In genomic region chr2:32118055-32118454, GRCh38 we compare ENCODE assay signal across 14 cellular contexts. TPM values are rescaled to one million over a fixed set of nuclear protein-coding genes. Genes with fewer than 3 reads are reported as not detected.
DNase-seq lines count a peak whose midpoint lies in the region; ATAC-seq, FAIRE-seq and TF ChIP-seq lines count a peak whose summit lies in the region.
"Had no signal": no experiment of that assay in that cellular context is flagged by ENCODE, and none has a peak within 500 bp of the region (broad histone marks: within the 10 kb centered on the region; RNA-seq: fewer than 3 reads in every experiment).

No MANE protein-coding gene starts in this region.

- intact Hi-C loops in activated CD8-positive, alpha-beta T cell treated with anti-CD3 and anti-CD28 coated beads for 36 hours (cut with micrococcal nuclease): no loop called here

- H3K36me3 Mint-ChIP-seq in activated CD8-positive, alpha-beta T cell treated with anti-CD3 and anti-CD28 coated beads for 36 hours (ENCODE audit: low read depth): peaks cover 9% of the 10 kb centered on the region
- H3K36me3 Mint-ChIP-seq in activated CD8-positive, alpha-beta T cell treated with anti-CD3 and anti-CD28 coated beads, Interleukin-2, amount 10 ng/mL, durations not matched to agents 7 days and 5 days (ENCODE audit: low read depth): peaks cover 19% of the 10 kb centered on the region
- H3K36me3 Mint-ChIP-seq in activated naive CD8-positive, alpha-beta T cell: peaks cover 10% of the 10 kb centered on the region
- H3K36me3 Mint-ChIP-seq in stimulated activated naive B cell treated with anti-CD40 and anti-IgM and Interleukin-4, amounts not matched to agents 10 μg/mL and 1 μg/mL and 100 μg/mL, for 72 hours: peaks cover 9 to 30% of the 10 kb centered on the region in 2 donors

- H3K27me3 Mint-ChIP-seq in activated CD8-positive, alpha-beta T cell treated with anti-CD3 and anti-CD28 coated beads for 36 hours: no peaks in the 10 kb centered on the region
- H3K27me3 Mint-ChIP-seq in activated CD8-positive, alpha-beta T cell treated with anti-CD3 and anti-CD28 coated beads, Interleukin-2, amount 10 ng/mL, durations not matched to agents 7 days and 5 days (ENCODE audit: low read depth): no peaks in the 10 kb centered on the region
- no peaks in the 10 kb centered on the region for H3K27me3 Mint-ChIP-seq in activated naive CD8-positive, alpha-beta T cell
- H3K27me3 Mint-ChIP-seq in stimulated activated naive B cell treated with anti-CD40 and anti-IgM and Interleukin-4, amounts not matched to agents 10 μg/mL and 1 μg/mL and 100 μg/mL, for 72 hours: no peaks in the 10 kb centered on the region
- H3K27me3 Mint-ChIP-seq: CD4-positive, alpha-beta memory T cell had no signal

- H3K27ac Mint-ChIP-seq in activated CD8-positive, alpha-beta T cell treated with anti-CD3 and anti-CD28 coated beads for 36 hours: no peak overlapping the region
- H3K27ac Mint-ChIP-seq in activated CD8-positive, alpha-beta T cell treated with anti-CD3 and anti-CD28 coated beads, Interleukin-2, amount 10 ng/mL, durations not matched to agents 7 days and 5 days: no peak overlapping the region
- H3K27ac Mint-ChIP-seq in activated naive CD8-positive, alpha-beta T cell: peak overlapping the region; percentile 22
- H3K27ac Mint-ChIP-seq in stimulated activated naive B cell treated with anti-CD40 and anti-IgM and Interleukin-4, amounts not matched to agents 10 μg/mL and 1 μg/mL and 100 μg/mL, for 72 hours: peak overlapping the region; percentile 14
- H3K27ac Mint-ChIP-seq: H9 had no signal

- ATAC-seq in activated CD8-positive, alpha-beta T cell treated with anti-CD3 and anti-CD28 coated beads for 36 hours: peak; percentile 30
- ATAC-seq in activated CD8-positive, alpha-beta T cell treated with anti-CD3 and anti-CD28 coated beads, Interleukin-2, amount 10 ng/mL, durations not matched to agents 7 days and 5 days: no peak
- ATAC-seq in stimulated activated naive B cell treated with anti-CD40 and anti-IgM and Interleukin-4, amounts not matched to agents 10 μg/mL and 1 μg/mL and 100 μg/mL, for 72 hours (replicated peaks): no peak

- H3K9me3 Mint-ChIP-seq in activated CD8-positive, alpha-beta T cell treated with anti-CD3 and anti-CD28 coated beads for 36 hours: no peaks in the 10 kb centered on the region
- H3K9me3 Mint-ChIP-seq in activated CD8-positive, alpha-beta T cell treated with anti-CD3 and anti-CD28 coated beads, Interleukin-2, amount 10 ng/mL, durations not matched to agents 7 days and 5 days (ENCODE audit: insufficient read depth): no peaks in the 10 kb centered on the region
- no peaks in the 10 kb centered on the region for H3K9me3 Mint-ChIP-seq in activated naive CD8-positive, alpha-beta T cell (ENCODE audit: low read depth)
- no peaks in the 10 kb centered on the region for H3K9me3 Mint-ChIP-seq in stimulated activated naive B cell treated with anti-CD40 and anti-IgM and Interleukin-4, amounts not matched to agents 10 μg/mL and 1 μg/mL and 100 μg/mL, for 72 hours
- H3K9me3 Mint-ChIP-seq: CD4-positive, alpha-beta memory T cell; H9 had no signal

- H3K4me1 Mint-ChIP-seq in activated CD8-positive, alpha-beta T cell treated with anti-CD3 and anti-CD28 coated beads for 36 hours (ENCODE audit: low read depth): peaks cover 17% of the 10 kb centered on the region
- peaks cover 7% of the 10 kb centered on the region for H3K4me1 Mint-ChIP-seq in activated CD8-positive, alpha-beta T cell treated with anti-CD3 and anti-CD28 coated beads, Interleukin-2, amount 10 ng/mL, durations not matched to agents 7 days and 5 days (ENCODE audit: low read depth)
- peaks cover 9% of the 10 kb centered on the region for H3K4me1 Mint-ChIP-seq in activated naive CD8-positive, alpha-beta T cell (ENCODE audit: low read depth)
- no peaks in the 10 kb centered on the region for H3K4me1 Mint-ChIP-seq in stimulated activated naive B cell treated with anti-CD40 and anti-IgM and Interleukin-4, amounts not matched to agents 10 μg/mL and 1 μg/mL and 100 μg/mL, for 72 hours
- H3K4me1 Mint-ChIP-seq: H9 had no signal

- peak; percentile 21 for FAIRE-seq in GM12892 (lab: Jason Lieb, UNC)
- FAIRE-seq: H1 had no signal

- POLR2A ChIA-PET in activated CD8-positive, alpha-beta T cell treated with anti-CD3 and anti-CD28 coated beads for 36 hours (lab: Charles Lee): no interaction called here
- POLR2A ChIA-PET in activated CD8-positive, alpha-beta T cell treated with anti-CD3 and anti-CD28 coated beads, Interleukin-2, amount 10 ng/mL, durations not matched to agents 7 days and 5 days (lab: Charles Lee): no interaction called here

- DNase-seq in activated CD8-positive, alpha-beta T cell treated with anti-CD3 and anti-CD28 coated beads for 36 hours: no peak
- DNase-seq in activated CD8-positive, alpha-beta T cell treated with anti-CD3 and anti-CD28 coated beads, Interleukin-2, amount 10 ng/mL, durations not matched to agents 7 days and 5 days: no peak
- DNase-seq in GM12892 (ENCODE audit: insufficient read length): no peak
- DNase-seq in stimulated activated naive B cell treated with anti-CD40 and anti-IgM and Interleukin-4, amounts not matched to agents 10 μg/mL and 1 μg/mL and 100 μg/mL, for 72 hours: no peak
- no peak for DNase-seq in Ammon's horn (ENCODE audit: low spot score)
- DNase-seq in activated CD8-positive, alpha-beta memory T cell treated with anti-CD3 and anti-CD28 coated beads for 24 hours: no peak
- DNase-seq: ACHN; CD4-positive, alpha-beta memory T cell; DMS153; DMS79; GDM1; H9 had no signal

- no peak overlapping the region for H3K4me3 Mint-ChIP-seq in activated CD8-positive, alpha-beta T cell treated with anti-CD3 and anti-CD28 coated beads for 36 hours
- H3K4me3 Mint-ChIP-seq in activated CD8-positive, alpha-beta T cell treated with anti-CD3 and anti-CD28 coated beads, Interleukin-2, amount 10 ng/mL, durations not matched to agents 7 days and 5 days: no peak overlapping the region
- no peak overlapping the region for H3K4me3 Mint-ChIP-seq in activated naive CD8-positive, alpha-beta T cell
- no peak overlapping the region for H3K4me3 Mint-ChIP-seq in stimulated activated naive B cell treated with anti-CD40 and anti-IgM and Interleukin-4, amounts not matched to agents 10 μg/mL and 1 μg/mL and 100 μg/mL, for 72 hours
- H3K4me3 Mint-ChIP-seq: CD4-positive, alpha-beta memory T cell; H9 had no signal

- CTCF ChIA-PET in activated CD8-positive, alpha-beta T cell treated with anti-CD3 and anti-CD28 coated beads for 36 hours (lab: Charles Lee): interaction anchor here (0.7 to 1.5 kb wide), 2 partner anchors 9 to 430 kb away, joined by 3 read pairs; no protein-coding TSS in a partner anchor
- CTCF ChIA-PET in activated CD8-positive, alpha-beta T cell treated with anti-CD3 and anti-CD28 coated beads, Interleukin-2, amount 10 ng/mL, durations not matched to agents 7 days and 5 days (lab: Charles Lee): no interaction called here

- no peak for TF ChIP-seq POLR2A in GM12892 (IDR thresholded peaks at IDR 0.05; ENCODE audit: low read depth, low read length)

- no peak for TF ChIP-seq CTCF in activated CD8-positive, alpha-beta T cell treated with anti-CD3 and anti-CD28 coated beads for 36 hours (IDR thresholded peaks at IDR 0.05)

RNA-seq across cellular contexts. Expression of gene SLC30A6, which starts 47.6 kb away (rescaled TPM):
- total RNA-seq in activated CD8-positive, alpha-beta T cell treated with anti-CD3 and anti-CD28 coated beads for 36 hours: 10 to 100 TPM; 18.5 to 19.7 TPM
- 10 to 100 TPM; 22.3 TPM for total RNA-seq in activated CD8-positive, alpha-beta T cell treated with anti-CD3 and anti-CD28 coated beads, Interleukin-2, amount 10 ng/mL, durations not matched to agents 7 days and 5 days
- polyA plus RNA-seq in GM12892 (2012; ENCODE audit: missing spikeins): 9.8 TPM

RNA-seq across cellular contexts. Expression of gene SPAST, which starts 54.7 kb away (rescaled TPM):
- total RNA-seq in activated CD8-positive, alpha-beta T cell treated with anti-CD3 and anti-CD28 coated beads for 36 hours: 10 to 100 TPM; 13.5 to 14.1 TPM
- 10 to 100 TPM; 18.6 to 19.0 TPM for total RNA-seq in activated CD8-positive, alpha-beta T cell treated with anti-CD3 and anti-CD28 coated beads, Interleukin-2, amount 10 ng/mL, durations not matched to agents 7 days and 5 days
- 9.3 TPM for polyA plus RNA-seq in GM12892 (2012; ENCODE audit: missing spikeins)

Comparison
In these comparisons a context has a peak if more than half of its experiments do, and no peak if none do; other contexts are left out.
1. H3K27ac Mint-ChIP-seq: peak in activated naive CD8-positive, alpha-beta T cell (single experiment) and stimulated activated naive B cell treated with anti-CD40 and anti-IgM and Interleukin-4, amounts not matched to agents 10 μg/mL and 1 μg/mL and 100 μg/mL, for 72 hours (single experiment); none in activated CD8-positive, alpha-beta T cell treated with anti-CD3 and anti-CD28 coated beads for 36 hours (single experiment) and activated CD8-positive, alpha-beta T cell treated with anti-CD3 and anti-CD28 coated beads, Interleukin-2, amount 10 ng/mL, durations not matched to agents 7 days and 5 days (single experiment).